14 cellular contexts compared by ENCODE assay signal in the genomic region with DNA sequence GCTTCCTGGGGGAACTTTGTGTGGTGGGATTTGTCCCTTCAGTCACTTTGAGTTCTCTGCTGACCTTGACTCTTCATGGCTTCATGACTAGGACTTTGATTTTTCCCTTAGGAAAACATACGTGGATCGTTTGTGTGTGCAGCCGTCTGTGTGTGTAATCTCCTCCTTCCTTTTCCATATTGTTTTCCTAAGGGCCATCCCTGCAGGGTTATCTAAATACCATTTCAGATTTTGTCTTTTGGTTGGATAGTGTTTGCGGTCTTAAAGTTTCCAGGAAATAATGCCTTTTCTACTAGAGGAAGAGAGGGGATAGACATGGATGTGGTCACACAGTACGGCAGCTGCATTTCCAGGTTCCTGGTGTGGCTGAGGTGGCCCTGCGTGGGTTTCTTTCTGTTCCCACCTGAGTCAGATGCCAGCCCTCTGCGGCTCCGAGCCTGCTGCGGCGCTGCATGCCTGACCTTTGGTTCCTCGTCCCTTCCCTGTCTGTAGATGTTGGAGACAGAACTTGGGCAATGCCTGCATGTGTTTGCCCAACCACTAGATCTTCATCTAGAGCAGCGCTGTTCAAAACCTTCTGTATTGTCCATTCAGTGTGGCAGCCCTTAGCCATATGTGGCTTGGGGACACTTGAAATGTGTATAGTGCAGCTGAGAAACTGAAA.
DNase-seq lines count a peak whose midpoint lies in the region; ATAC-seq and TF ChIP-seq lines count a peak whose summit lies in the region.
"Had no signal": no experiment of that assay in that cellular context is flagged by ENCODE, and none has a peak within 500 bp of the region (broad histone marks: within the 10 kb centered on the region; RNA-seq: fewer than 3 reads in every experiment).

No MANE protein-coding gene starts in this region.

- no peaks in the 10 kb centered on the region for H3K27me3 ChIP-seq in Caco-2 (replicated peaks; ENCODE audit: control insufficient read depth, insufficient read depth, low read length)
- no peaks in the 10 kb centered on the region for H3K27me3 ChIP-seq in right cardiac atrium (ENCODE audit: control insufficient read depth, insufficient read depth)
- H3K27me3 ChIP-seq in gastrocnemius medialis = no peaks in the 10 kb centered on the region
- H3K27me3 ChIP-seq: BLaER1 had no signal

- H3K27ac ChIP-seq in SK-N-MC (peak overlapping the region; percentile 95), right cardiac atrium (ENCODE audit: low read length) (peak overlapping the region; percentile 28), gastrocnemius medialis (peak overlapping the region in 3 of 4 donors; percentile 47 to 64 (median 60))

- no peaks in the 10 kb centered on the region for H3K27me3 Mint-ChIP-seq in Caco-2 (ENCODE audit: insufficient read depth, unreplicated experiment)
- H3K27me3 Mint-ChIP-seq: naive thymus-derived CD4-positive, alpha-beta T cell had no signal

- 67% methylated on average over 12 of the region's 12 CpGs for WGBS in right cardiac atrium

- peaks cover 22% of the 10 kb centered on the region for H3K4me1 Mint-ChIP-seq in Caco-2 (ENCODE audit: low read depth, unreplicated experiment)

- H3K9ac ChIP-seq in SK-N-MC (ENCODE audit: insufficient read length) = peak overlapping the region; percentile 68
- H3K9ac ChIP-seq: BLaER1 had no signal

- no peak overlapping the region for H3K4me3 ChIP-seq in Caco-2 (ENCODE audit: low read depth, low read length)
- peak overlapping the region; percentile 76 for H3K4me3 ChIP-seq in SK-N-MC
- H3K4me3 ChIP-seq in right cardiac atrium (ENCODE audit: low read length) = no peak overlapping the region
- H3K4me3 ChIP-seq in gastrocnemius medialis = no peak overlapping the region
- H3K4me3 ChIP-seq: BLaER1 had no signal

- ATAC-seq in right cardiac atrium = no peak
- no peak for ATAC-seq in gastrocnemius medialis
- ATAC-seq in HG03432 (IDR thresholded peaks at IDR 0.05; ENCODE audit: unreplicated experiment) = no peak
- ATAC-seq: naive thymus-derived CD4-positive, alpha-beta T cell had no signal

- no TSS peak for BruUV-seq in Caco-2 (replicated peaks; lab: Mats Ljungman, UMichigan)

- H3K4me1 ChIP-seq in Caco-2 (peaks cover 12% of the 10 kb centered on the region), right cardiac atrium (ENCODE audit: control insufficient read depth, insufficient read depth, low read length) (peaks cover 12% of the 10 kb centered on the region), gastrocnemius medialis (peaks cover 10 to 25% of the 10 kb centered on the region in 2 donors)

- peak; percentile 68 to 72 for DNase-seq in Caco-2
- no peak for DNase-seq in SK-N-MC (ENCODE audit: low read depth, low spot score)
- no peak for DNase-seq in right cardiac atrium
- DNase-seq in gastrocnemius medialis = no peak
- no peak for DNase-seq in ureter (ENCODE audit: low spot score)
- no peak for DNase-seq in NCI-H1417 treated with DMSO at 0.1 percent for 48 hours (lab: John Stamatoyannopoulos, UW)
- DNase-seq in NCI-H1417 (lab: John Stamatoyannopoulos, UW) = no peak
- DNase-seq: amniotic stem cell; naive thymus-derived CD4-positive, alpha-beta T cell; NCI-H187; stimulated activated CD4-positive, alpha-beta T cell treated with anti-CD3 and anti-CD28 coated beads, Interleukin-2, amount 100 ng/mL, for 48 hours had no signal

- in situ Hi-C loops in gastrocnemius medialis (cut with MboI; ENCODE audit: low sequenced_read_pairs in 4 of 4) = no loop called here

- H3K4me3 Mint-ChIP-seq in Caco-2 (ENCODE audit: unreplicated experiment) = no peak overlapping the region
- H3K4me3 Mint-ChIP-seq: naive thymus-derived CD4-positive, alpha-beta T cell; T-helper 2 cell treated with Interferon-gamma antibody and Interleukin-4, amounts not matched to agents 5 μg/mL and 100 μg/mL, for 36 hours had no signal

- peak overlapping the region; percentile 5 for H3K27ac Mint-ChIP-seq in Caco-2 (ENCODE audit: unreplicated experiment)
- H3K27ac Mint-ChIP-seq: T-helper 2 cell treated with Interferon-gamma antibody and Interleukin-4, amounts not matched to agents 5 μg/mL and 100 μg/mL, for 36 hours had no signal

- POLR2A ChIA-PET in Caco-2 (lab: Charles Lee) = no interaction called here

- TF ChIP-seq POLR2A in gastrocnemius medialis (IDR thresholded peaks at IDR 0.05) = no peak

- intact Hi-C loops in Caco-2 (cut with micrococcal nuclease; ENCODE audit: unreplicated experiment) = loop anchor here (2.0 kb wide), 1 partner anchor 14 kb away; no protein-coding TSS in a partner anchor
- intact Hi-C loops in right cardiac atrium (cut with DNase I) = no loop called here
- intact Hi-C loops in gastrocnemius medialis (cut with DNase I; ENCODE audit: low total_unique reads) = no loop called here

- peaks cover 27% of the 10 kb centered on the region for H3K36me3 Mint-ChIP-seq in Caco-2 (ENCODE audit: insufficient read depth, unreplicated experiment)

- H3K9me3 ChIP-seq in Caco-2 = 0 out of 2 replicates have a peak, but pooled peaks cover under 1% of the 10 kb centered on the region
- no peaks in the 10 kb centered on the region for H3K9me3 ChIP-seq in SK-N-MC (ENCODE audit: low read depth, low read length)
- no peaks in the 10 kb centered on the region for H3K9me3 ChIP-seq in right cardiac atrium (ENCODE audit: control insufficient read depth, low read length)
- no peaks in the 10 kb centered on the region for H3K9me3 ChIP-seq in gastrocnemius medialis

- H3K36me3 ChIP-seq in Caco-2 (ENCODE audit: control insufficient read depth, insufficient read depth, low read length) = peaks cover 5% of the 10 kb centered on the region
- no peaks in the 10 kb centered on the region for H3K36me3 ChIP-seq in SK-N-MC (ENCODE audit: insufficient read depth, low read length)
- H3K36me3 ChIP-seq in gastrocnemius medialis = no peaks in the 10 kb centered on the region

- no peak for TF ChIP-seq CTCF in Caco-2 (IDR thresholded peaks at IDR 0.05; ENCODE audit: insufficient read depth in 1 of 2, low read depth in 1 of 2, low read length in 1 of 2, severe bottlenecking in 1 of 2, unreplicated experiment in 1 of 2)
- no peak for TF ChIP-seq CTCF in gastrocnemius medialis (IDR thresholded peaks at IDR 0.05 in 4 of 5, conservative IDR thresholded peaks at IDR 0.05 in 1 of 5)

- H3K9me3 Mint-ChIP-seq in Caco-2 (ENCODE audit: unreplicated experiment) = no peaks in the 10 kb centered on the region
- H3K9me3 Mint-ChIP-seq: naive thymus-derived CD4-positive, alpha-beta T cell had no signal

- CTCF ChIA-PET in Caco-2 (lab: Charles Lee) = no interaction called here

Comparison
In these comparisons a context has a peak if more than half of its experiments do, and no peak if none do; other contexts are left out.
1. DNase-seq: peak in Caco-2 (2 of 2); none in SK-N-MC (single experiment), right cardiac atrium (0 of 3), gastrocnemius medialis (0 of 2), ureter (single experiment), NCI-H1417 treated with DMSO at 0.1 percent for 48 hours (single experiment) and NCI-H1417 (0 of 3).
2. H3K27ac ChIP-seq: peak in every context shown above with its lines; median percentile 95 in SK-N-MC; 60 in gastrocnemius medialis; 28 in right cardiac atrium.